Comparison of ENCODE assay signal across 8 cellular contexts in the genomic region with DNA sequence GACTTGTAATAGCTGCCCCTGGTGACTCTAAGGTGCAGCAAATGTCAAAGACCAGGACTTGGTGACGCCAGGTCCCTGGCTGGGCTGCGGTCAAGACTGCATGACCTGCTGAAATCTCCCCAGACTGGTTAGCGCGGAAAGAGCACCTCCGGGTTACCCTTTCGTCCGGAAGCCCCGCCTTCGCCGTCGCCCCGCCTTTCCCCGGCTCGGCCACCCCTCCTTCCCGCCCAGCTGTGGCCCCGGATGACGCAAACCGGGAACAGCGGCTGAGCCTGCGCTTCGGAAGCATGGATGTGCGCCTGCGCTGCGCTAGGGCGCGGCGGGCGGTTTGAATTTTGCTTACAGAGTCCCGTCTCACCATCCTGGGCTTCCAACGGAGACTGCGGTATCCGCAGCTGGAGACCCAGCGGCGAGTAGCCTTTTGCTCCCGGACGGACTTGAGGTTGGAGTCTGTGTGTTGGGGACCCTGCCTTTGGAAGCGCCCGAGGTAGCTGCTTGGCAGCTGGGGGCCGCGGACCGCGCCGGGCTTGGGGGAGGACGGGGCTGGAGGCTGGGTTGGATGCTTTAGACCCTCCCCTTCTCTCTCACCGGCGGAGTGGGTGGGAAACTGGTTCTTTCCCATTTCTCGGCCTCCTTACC. TPM values are rescaled to one million over a fixed set of nuclear protein-coding genes. Genes with fewer than 3 reads are reported as not detected.
DNase-seq lines count a peak whose midpoint lies in the region; ATAC-seq and TF ChIP-seq lines count a peak whose summit lies in the region.

A gene with protein sequence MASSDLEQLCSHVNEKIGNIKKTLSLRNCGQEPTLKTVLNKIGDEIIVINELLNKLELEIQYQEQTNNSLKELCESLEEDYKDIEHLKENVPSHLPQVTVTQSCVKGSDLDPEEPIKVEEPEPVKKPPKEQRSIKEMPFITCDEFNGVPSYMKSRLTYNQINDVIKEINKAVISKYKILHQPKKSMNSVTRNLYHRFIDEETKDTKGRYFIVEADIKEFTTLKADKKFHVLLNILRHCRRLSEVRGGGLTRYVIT (plus strand): TSS at position 294 of the 639 bp plus-strand sequence. CDS start 785 bp downstream, outside the sequence.

- peak; percentile 95 for ATAC-seq in GM23338
- peak; percentile 97 to 98 for ATAC-seq in naive B cell (ENCODE audit: low read depth in 2 of 2)
- peak; percentile 99 for ATAC-seq in stimulated activated memory B cell treated with anti-CD40 and anti-IgM and Interleukin-4, amounts not matched to agents 10 μg/mL and 1 μg/mL and 100 μg/mL, for 72 hours

- no peaks in the 10 kb centered on the region for H3K27me3 ChIP-seq in DOHH2 (ENCODE audit: control insufficient read depth, low read length)
- H3K27me3 ChIP-seq in GM23338 (ENCODE audit: insufficient read depth), result no peaks in the 10 kb centered on the region

- peak within 1 kb of the TSS; percentile 92; the same call in 1 of the 2 replicates for H2AFZ ChIP-seq in GM23338

- H3K4me1 Mint-ChIP-seq in GM23338, result peaks cover 17% of the 10 kb centered on the region
- H3K4me1 Mint-ChIP-seq in naive B cell, result peaks cover 7 to 13% (median 10%) of the 10 kb centered on the region in 3 donors
- peaks cover 13% of the 10 kb centered on the region for H3K4me1 Mint-ChIP-seq in stimulated activated memory B cell treated with anti-CD40 and anti-IgM and Interleukin-4, amounts not matched to agents 10 μg/mL and 1 μg/mL and 100 μg/mL, for 72 hours

- peak within 1 kb of the TSS; percentile 94 for H3K27ac Mint-ChIP-seq in GM23338
- H3K27ac Mint-ChIP-seq in naive B cell, result peak within 1 kb of the TSS; percentile 78 to 93 (median 90)
- peak within 1 kb of the TSS; percentile 86 for H3K27ac Mint-ChIP-seq in stimulated activated memory B cell treated with anti-CD40 and anti-IgM and Interleukin-4, amounts not matched to agents 10 μg/mL and 1 μg/mL and 100 μg/mL, for 72 hours

- H3K27me3 Mint-ChIP-seq in GM23338 (ENCODE audit: insufficient read depth, low read depth, poor library complexity) (peaks cover 7% of the 10 kb centered on the region), naive B cell (peaks cover 6 to 10% (median 7%) of the 10 kb centered on the region in 3 donors)
- H3K27me3 Mint-ChIP-seq in stimulated activated memory B cell treated with anti-CD40 and anti-IgM and Interleukin-4, amounts not matched to agents 10 μg/mL and 1 μg/mL and 100 μg/mL, for 72 hours, result peaks cover 8% of the 10 kb centered on the region

- peaks cover 14% of the 10 kb centered on the region for H3K9me3 ChIP-seq in DOHH2 (ENCODE audit: control insufficient read depth, insufficient read depth, low read length)

- H3F3A ChIP-seq in DOHH2 (ENCODE audit: control insufficient read depth, insufficient read depth), result no peaks in the 10 kb centered on the region
- H3F3A ChIP-seq in GM23338 (replicated peaks; ENCODE audit: low read depth), result no peaks in the 10 kb centered on the region

- H3K4me3 ChIP-seq in DOHH2 (ENCODE audit: low read length) (peak within 1 kb of the TSS; percentile 80), GM23338 (peak within 1 kb of the TSS; percentile 71)

- H3K4me1 ChIP-seq in DOHH2 (ENCODE audit: control insufficient read depth, low read length) (peaks cover 28% of the 10 kb centered on the region), GM23338 (ENCODE audit: insufficient read depth) (peaks cover 13% of the 10 kb centered on the region)

- peak within 1 kb of the TSS; percentile 89 for H3K4me2 ChIP-seq in DOHH2 (ENCODE audit: low read length)
- H3K4me2 ChIP-seq in GM23338, result peak within 1 kb of the TSS; percentile 78

- H3K9me3 Mint-ChIP-seq in GM23338 (peaks cover 12% of the 10 kb centered on the region), naive B cell (peaks cover 4 to 13% (median 7%) of the 10 kb centered on the region in 7 donors)
- H3K9me3 Mint-ChIP-seq in stimulated activated memory B cell treated with anti-CD40 and anti-IgM and Interleukin-4, amounts not matched to agents 10 μg/mL and 1 μg/mL and 100 μg/mL, for 72 hours, result peaks cover 7% of the 10 kb centered on the region

- TF ChIP-seq CTCF in DOHH2 (IDR thresholded peaks at IDR 0.05; ENCODE audit: low read depth, low read length, poor library complexity, severe bottlenecking), result no peak
- TF ChIP-seq CTCF in GM23338 (conservative IDR thresholded peaks at IDR 0.05; ENCODE audit: low read depth in 2 of 2), result no peak

- peak within 1 kb of the TSS; percentile 44 for H3K27ac ChIP-seq in DOHH2 (ENCODE audit: low read depth, low read length)
- H3K27ac ChIP-seq in GM23338 (ENCODE audit: low read depth), result peak within 1 kb of the TSS; percentile 91

- H3K4me3 Mint-ChIP-seq in GM23338 (peak within 1 kb of the TSS; percentile 90), naive B cell (peak within 1 kb of the TSS; percentile 78 to 91 (median 84))
- peak within 1 kb of the TSS; percentile 75 for H3K4me3 Mint-ChIP-seq in stimulated activated memory B cell treated with anti-CD40 and anti-IgM and Interleukin-4, amounts not matched to agents 10 μg/mL and 1 μg/mL and 100 μg/mL, for 72 hours

- H3K9me2 ChIP-seq in DOHH2 (replicated peaks; ENCODE audit: control insufficient read depth, low read length), result no peaks in the 10 kb centered on the region
- no peaks in the 10 kb centered on the region for H3K9me2 ChIP-seq in GM23338 (ENCODE audit: insufficient read depth)

- no peaks in the 10 kb centered on the region for H4K20me1 ChIP-seq in DOHH2 (ENCODE audit: control insufficient read depth, insufficient read depth, low read depth, low read length)
- H4K20me1 ChIP-seq in GM23338 (replicated peaks; ENCODE audit: insufficient read depth), result no peaks in the 10 kb centered on the region

- H3K36me3 Mint-ChIP-seq in GM23338 (ENCODE audit: low read depth), result peaks cover 8% of the 10 kb centered on the region; the same call in 2 of the 3 replicates
- H3K36me3 Mint-ChIP-seq in naive B cell, result peaks cover 5 to 6% of the 10 kb centered on the region in 2 donors
- peaks cover 5% of the 10 kb centered on the region for H3K36me3 Mint-ChIP-seq in stimulated activated memory B cell treated with anti-CD40 and anti-IgM and Interleukin-4, amounts not matched to agents 10 μg/mL and 1 μg/mL and 100 μg/mL, for 72 hours

- DNase-seq in GM23338 (ENCODE audit: low spot score) (peak; percentile 97), LHCN-M2 (ENCODE audit: low read depth) (peak; percentile 92), RPMI8226 (peak; percentile 97), fibroblast of gingiva (ENCODE audit: low read depth) (peak; percentile 91), naive B cell (peak; percentile 86)
- DNase-seq in activated T-helper 1 cell treated with anti-CD3 and anti-CD28 coated beads, Interleukin-2, amount 50 U/mL, for 16 hours (ENCODE audit: low read depth in 1 of 2, low spot score in 1 of 2), result peak; percentile 81 to 84

- peaks cover 39% of the 10 kb centered on the region for H3K36me3 ChIP-seq in DOHH2 (ENCODE audit: control insufficient read depth, low read length)
- H3K36me3 ChIP-seq in GM23338 (ENCODE audit: insufficient read depth), result no peaks in the 10 kb centered on the region

- peaks cover 29% of the 10 kb centered on the region for H3K79me2 ChIP-seq in DOHH2 (ENCODE audit: control insufficient read depth, low read length)
- peaks cover 11% of the 10 kb centered on the region for H3K79me2 ChIP-seq in GM23338 (replicated peaks; ENCODE audit: insufficient read depth)

TF ChIP-seq in GM23338, 12 proteins besides CTCF, POLR2A, EP300 and RAD21 (continues in another document):
- peak; percentile 93 for TF ChIP-seq POLR2AphosphoS5 (IDR thresholded peaks at IDR 0.05; ENCODE audit: low read depth)
- TF ChIP-seq, protein P1, sequence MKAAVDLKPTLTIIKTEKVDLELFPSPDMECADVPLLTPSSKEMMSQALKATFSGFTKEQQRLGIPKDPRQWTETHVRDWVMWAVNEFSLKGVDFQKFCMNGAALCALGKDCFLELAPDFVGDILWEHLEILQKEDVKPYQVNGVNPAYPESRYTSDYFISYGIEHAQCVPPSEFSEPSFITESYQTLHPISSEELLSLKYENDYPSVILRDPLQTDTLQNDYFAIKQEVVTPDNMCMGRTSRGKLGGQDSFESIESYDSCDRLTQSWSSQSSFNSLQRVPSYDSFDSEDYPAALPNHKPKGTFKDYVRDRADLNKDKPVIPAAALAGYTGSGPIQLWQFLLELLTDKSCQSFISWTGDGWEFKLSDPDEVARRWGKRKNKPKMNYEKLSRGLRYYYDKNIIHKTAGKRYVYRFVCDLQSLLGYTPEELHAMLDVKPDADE (IDR thresholded peaks at IDR 0.05), result 0 out of 2 replicates have a peak, but pooled peaks have one; percentile 10
- TF ChIP-seq JUNB (IDR thresholded peaks at IDR 0.05; ENCODE audit: unreplicated experiment), result no peak
- TF ChIP-seq EZH2phosphoT487 (IDR thresholded peaks at IDR 0.05; ENCODE audit: unreplicated experiment), result no peak
- TF ChIP-seq CREB1 (CRISPR knock-in tag; IDR thresholded peaks at IDR 0.05; ENCODE audit: low read depth), result no peak
- TF ChIP-seq, protein P2, sequence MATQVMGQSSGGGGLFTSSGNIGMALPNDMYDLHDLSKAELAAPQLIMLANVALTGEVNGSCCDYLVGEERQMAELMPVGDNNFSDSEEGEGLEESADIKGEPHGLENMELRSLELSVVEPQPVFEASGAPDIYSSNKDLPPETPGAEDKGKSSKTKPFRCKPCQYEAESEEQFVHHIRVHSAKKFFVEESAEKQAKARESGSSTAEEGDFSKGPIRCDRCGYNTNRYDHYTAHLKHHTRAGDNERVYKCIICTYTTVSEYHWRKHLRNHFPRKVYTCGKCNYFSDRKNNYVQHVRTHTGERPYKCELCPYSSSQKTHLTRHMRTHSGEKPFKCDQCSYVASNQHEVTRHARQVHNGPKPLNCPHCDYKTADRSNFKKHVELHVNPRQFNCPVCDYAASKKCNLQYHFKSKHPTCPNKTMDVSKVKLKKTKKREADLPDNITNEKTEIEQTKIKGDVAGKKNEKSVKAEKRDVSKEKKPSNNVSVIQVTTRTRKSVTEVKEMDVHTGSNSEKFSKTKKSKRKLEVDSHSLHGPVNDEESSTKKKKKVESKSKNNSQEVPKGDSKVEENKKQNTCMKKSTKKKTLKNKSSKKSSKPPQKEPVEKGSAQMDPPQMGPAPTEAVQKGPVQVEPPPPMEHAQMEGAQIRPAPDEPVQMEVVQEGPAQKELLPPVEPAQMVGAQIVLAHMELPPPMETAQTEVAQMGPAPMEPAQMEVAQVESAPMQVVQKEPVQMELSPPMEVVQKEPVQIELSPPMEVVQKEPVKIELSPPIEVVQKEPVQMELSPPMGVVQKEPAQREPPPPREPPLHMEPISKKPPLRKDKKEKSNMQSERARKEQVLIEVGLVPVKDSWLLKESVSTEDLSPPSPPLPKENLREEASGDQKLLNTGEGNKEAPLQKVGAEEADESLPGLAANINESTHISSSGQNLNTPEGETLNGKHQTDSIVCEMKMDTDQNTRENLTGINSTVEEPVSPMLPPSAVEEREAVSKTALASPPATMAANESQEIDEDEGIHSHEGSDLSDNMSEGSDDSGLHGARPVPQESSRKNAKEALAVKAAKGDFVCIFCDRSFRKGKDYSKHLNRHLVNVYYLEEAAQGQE (IDR thresholded peaks at IDR 0.05; ENCODE audit: unreplicated experiment), result no peak
- no peak for TF ChIP-seq ZNF114 (CRISPR knock-in tag; IDR thresholded peaks at IDR 0.05)

RNA-seq across cellular contexts. Expression of the gene that starts here (rescaled TPM):
- total RNA-seq in GM23338 (2014; rRNA removed; shearing (Covaris generic)), result 25.1 and 25.7 TPM in 2 replicates
- 14.2 and 14.7 TPM in 2 replicates for polyA plus RNA-seq in GM23338 (2016; fragmentation: Nextera tagmentation; extraction: Ambion mirVana)
- 44.1 and 47.3 TPM in 2 replicates for total RNA-seq in LHCN-M2 (2014; rRNA removed)
- 8.6 TPM for polyA plus RNA-seq in LHCN-M2 (2012)
- 1 to 10 TPM in 1 of 6 donors, under 1 TPM in 4, not detected in 1; 0.53 to 1.5 (median 0.74) TPM for polyA plus RNA-seq in naive B cell (ENCODE audit: low read depth in 6 of 6)

Comparison
In these comparisons a context has a peak if more than half of its experiments do, and no peak if none do; other contexts are left out.
1. Peak in every context shown above with its lines: DNase-seq, ATAC-seq, H3K4me3 ChIP-seq and H3K27ac ChIP-seq.